1 cellular context compared by ENCODE assay signal in genomic region chr2:64523667-64524603, GRCh38.
TF ChIP-seq lines count a peak whose summit lies in the region.

Gene AFTPH (plus strand): TSS chr2:64524328. CDS start chr2:64551475, 27,147 bp downstream.

TF ChIP-seq in HepG2, 621 proteins besides CTCF, POLR2A, EP300 and RAD21 (continued from another document and continues in another):
- peak; percentile 48; the same call in 1 of the 2 replicates for TF ChIP-seq GMEB2 (CRISPR knock-in tag; IDR thresholded peaks at IDR 0.05; ENCODE audit: low read depth)
- TF ChIP-seq MED13 (CRISPR knock-in tag; IDR thresholded peaks at IDR 0.05): 0 out of 2 replicates have a peak, but pooled peaks have one; percentile 74
- TF ChIP-seq POGZ (CRISPR knock-in tag; IDR thresholded peaks at IDR 0.05): peak; percentile 95
- peak; percentile 61; the same call in 1 of the 2 replicates for TF ChIP-seq ZNF567 (CRISPR knock-in tag; IDR thresholded peaks at IDR 0.05; ENCODE audit: borderline replicate concordance)
- no peak for TF ChIP-seq RNF219 (CRISPR knock-in tag; IDR thresholded peaks at IDR 0.05)
- peak in 1 of 2 experiments; percentile 62; a peak in 2 of 4 replicates for TF ChIP-seq ATF4 (CRISPR knock-in tag; IDR thresholded peaks at IDR 0.05)
- TF ChIP-seq PCBP2 (optimal IDR thresholded peaks at IDR 0.05; ENCODE audit: low read depth, low read length, poor library complexity, severe bottlenecking): no peak
- no peak; the same call in none of the 2 replicates for TF ChIP-seq ZNF414 (CRISPR knock-in tag; IDR thresholded peaks at IDR 0.05)
- peak; percentile 91 for TF ChIP-seq ZNF143 (CRISPR knock-in tag; IDR thresholded peaks at IDR 0.05)
- TF ChIP-seq ZFP1 (CRISPR knock-in tag; IDR thresholded peaks at IDR 0.05): peak; percentile 88; the same call in 1 of the 2 replicates
- TF ChIP-seq ZNF574 (CRISPR knock-in tag; IDR thresholded peaks at IDR 0.05): peak; percentile 98
- peak; percentile 80; the same call in 1 of the 2 replicates for TF ChIP-seq ARHGAP35 (CRISPR knock-in tag; IDR thresholded peaks at IDR 0.05; ENCODE audit: borderline replicate concordance)
- no peak for TF ChIP-seq KLF12 (CRISPR knock-in tag; IDR thresholded peaks at IDR 0.05; ENCODE audit: borderline replicate concordance)
- 0 out of 2 replicates have a peak, but pooled peaks have one; percentile 64 for TF ChIP-seq NFYC (CRISPR knock-in tag; IDR thresholded peaks at IDR 0.05)
- 0 out of 2 replicates have a peak, but pooled peaks have one; percentile 65 for TF ChIP-seq GFI1 (CRISPR knock-in tag; IDR thresholded peaks at IDR 0.05; ENCODE audit: borderline replicate concordance)
- peak; percentile 97 for TF ChIP-seq ZHX1 (CRISPR knock-in tag; IDR thresholded peaks at IDR 0.05; ENCODE audit: low read depth)
- no peak; the same call in 1 of the 2 replicates for TF ChIP-seq UBTF (CRISPR knock-in tag; IDR thresholded peaks at IDR 0.05)
- peak; percentile 44; the same call in 1 of the 2 replicates for TF ChIP-seq ZFP37 (CRISPR knock-in tag; IDR thresholded peaks at IDR 0.05; ENCODE audit: borderline replicate concordance)
- no peak; the same call in 1 of the 2 replicates for TF ChIP-seq SIX1 (CRISPR knock-in tag; IDR thresholded peaks at IDR 0.05; ENCODE audit: borderline replicate concordance)
- TF ChIP-seq ZMYM4 (CRISPR knock-in tag; IDR thresholded peaks at IDR 0.05): peak; percentile 95
- no peak for TF ChIP-seq AKNA (CRISPR knock-in tag; IDR thresholded peaks at IDR 0.05; ENCODE audit: borderline replicate concordance)
- peak; percentile 54; the same call in 1 of the 2 replicates for TF ChIP-seq ARID5B (CRISPR knock-in tag; IDR thresholded peaks at IDR 0.05)
- TF ChIP-seq ZMAT5 (CRISPR knock-in tag; IDR thresholded peaks at IDR 0.05; ENCODE audit: borderline replicate concordance, low read depth): no peak
- TF ChIP-seq ARNT (IDR thresholded peaks at IDR 0.05): no peak
- peak; percentile 100 for TF ChIP-seq HOXA3 (CRISPR knock-in tag; IDR thresholded peaks at IDR 0.05)
- TF ChIP-seq RELA (CRISPR knock-in tag; IDR thresholded peaks at IDR 0.05): no peak
- no peak for TF ChIP-seq CC2D1A (CRISPR knock-in tag; IDR thresholded peaks at IDR 0.05)
- 0 out of 2 replicates have a peak, but pooled peaks have one; percentile 36 for TF ChIP-seq ZKSCAN5 (CRISPR knock-in tag; IDR thresholded peaks at IDR 0.05)
